In genomic region chr5:181248277-181248676, GRCh38 we compare ENCODE assay signal across 8 cellular contexts. TPM values are rescaled to one million over a fixed set of nuclear protein-coding genes. Genes with fewer than 3 reads are reported as not detected.
A peak's percentile ranks its signal among the peaks of the same experiment; 100 is the strongest.
DNase-seq lines count a peak whose midpoint lies in the region; ATAC-seq, FAIRE-seq and TF ChIP-seq lines count a peak whose summit lies in the region.

No MANE protein-coding gene starts in this region.

- intact Hi-C loops in A673 (cut with micrococcal nuclease; ENCODE audit: unreplicated experiment), result no loop called here

- POLR2A ChIA-PET in A673 (lab: Charles Lee; ENCODE audit: low non-redundant PET), result no interaction called here
- POLR2A ChIA-PET in GM10248 (lab: Yijun Ruan, JAX), result interaction anchor here (1.1 kb wide), 1 partner anchor 13 kb away, joined by 4 read pairs; the partner anchor contains the start of gene TRIM52

- H3K4me3 ChIP-seq in A673 (ENCODE audit: low read depth, low read length, poor library complexity, severe bottlenecking) (peak overlapping the region; percentile 82), choroid plexus epithelial cell (ENCODE audit: low read depth, low read length) (peak overlapping the region; percentile 88)

- H3K36me3 Mint-ChIP-seq in IgD-negative memory B cell, result no peaks in the 10 kb centered on the region
- no peaks in the 10 kb centered on the region for H3K36me3 Mint-ChIP-seq in naive B cell

- H3K27me3 ChIP-seq in A673 (replicated peaks; ENCODE audit: insufficient read depth, low read depth, low read length, poor library complexity), result no peaks in the 10 kb centered on the region

- peak overlapping the region; percentile 92 to 99 (median 95) for H3K4me3 Mint-ChIP-seq in IgD-negative memory B cell
- H3K4me3 Mint-ChIP-seq in naive B cell, result peak overlapping the region; percentile 64 to 99 (median 97)

- H3K27ac Mint-ChIP-seq in IgD-negative memory B cell (peak overlapping the region; percentile 85 to 93 (median 90)), naive B cell (peak overlapping the region in 5 of 6 donors; percentile 70 to 98 (median 92))

- CTCF ChIA-PET in A673 (lab: Charles Lee), result no interaction called here
- CTCF ChIA-PET in GM10248 (lab: Yijun Ruan, JAX), result interaction anchor here (1.2 kb wide), 1 partner anchor 23 kb away, joined by 3 read pairs; no protein-coding TSS in a partner anchor

- H3K27ac ChIP-seq in A673 (ENCODE audit: low read depth, low read length, poor library complexity, severe bottlenecking), result peak overlapping the region; percentile 71

- DNase-seq in A673 (ENCODE audit: low spot score), result no peak
- no peak for DNase-seq in choroid plexus epithelial cell (ENCODE audit: low read depth)
- DNase-seq in naive B cell, result no peak
- no peak for DNase-seq in GM10248 (ENCODE audit: extremely low spot score)
- DNase-seq in H54 (ENCODE audit: insufficient read length, low spot score), result no peak
- no peak for DNase-seq in amygdala (lab: John Stamatoyannopoulos, UW)

- H3K9me3 Mint-ChIP-seq in IgD-negative memory B cell (no peaks in the 10 kb centered on the region), naive B cell (no peaks in the 10 kb centered on the region)

- TF ChIP-seq CTCF in A673 (conservative IDR thresholded peaks at IDR 0.05; ENCODE audit: low read depth, low read length) (no peak), choroid plexus epithelial cell (conservative IDR thresholded peaks at IDR 0.05; ENCODE audit: low read depth, low read length) (no peak), GM10248 (IDR thresholded peaks at IDR 0.05; ENCODE audit: control extremely low read depth, extremely low read depth, low read depth, missing control alignments) (no peak)

- no peaks in the 10 kb centered on the region for H3K27me3 Mint-ChIP-seq in IgD-negative memory B cell
- H3K27me3 Mint-ChIP-seq in naive B cell, result no peaks in the 10 kb centered on the region

- TF ChIP-seq POLR2A in H54 (IDR thresholded peaks at IDR 0.05; ENCODE audit: low read depth, low read length), result no peak

- peaks cover 19% of the 10 kb centered on the region for H3K4me1 ChIP-seq in A673 (ENCODE audit: insufficient read depth, low read length, poor library complexity, severe bottlenecking)

- H3K4me1 Mint-ChIP-seq in IgD-negative memory B cell (peaks cover 34 to 44% (median 36%) of the 10 kb centered on the region in 3 donors), naive B cell (peaks cover 52 to 71% (median 63%) of the 10 kb centered on the region in 3 donors)

- BruUV-seq in A673 (replicated peaks; lab: Mats Ljungman, UMichigan), result no TSS peak

- H3K36me3 ChIP-seq in A673 (ENCODE audit: insufficient read depth, low read length, poor library complexity, severe bottlenecking), result peaks cover 6% of the 10 kb centered on the region

- FAIRE-seq in H54 (lab: Jason Lieb, UNC), result no peak

- no peak for ATAC-seq in naive B cell (ENCODE audit: low read depth in 2 of 2)
- no peak for ATAC-seq in GM21515 (IDR thresholded peaks at IDR 0.05; ENCODE audit: unreplicated experiment)

- H3K9me3 ChIP-seq in A673 (ENCODE audit: low read depth, low read length, poor library complexity, severe bottlenecking), result no peaks in the 10 kb centered on the region

RNA-seq across cellular contexts. Expression of gene RACK1, which starts 4.6 kb away (rescaled TPM):
- total RNA-seq in A673 (2021), result 1,719 and 1,726 TPM in 2 replicates
- polyA plus RNA-seq in IgD-negative memory B cell (2,243 TPM), naive B cell (ENCODE audit: low read depth in 6 of 6) (1,000 to 10,000 TPM; 2,383 to 2,887 (median 2,526) TPM)

RNA-seq across cellular contexts. Expression of gene TRIM52, which starts 12.7 kb away (rescaled TPM):
- total RNA-seq in A673 (2021), result 7.3 and 7.9 TPM in 2 replicates
- 31.6 TPM for polyA plus RNA-seq in IgD-negative memory B cell
- 10 to 100 TPM in 5 of 6 donors, 1 to 10 TPM in 1; 6.4 to 35.1 (median 27.7) TPM for polyA plus RNA-seq in naive B cell (ENCODE audit: low read depth in 6 of 6)

RNA-seq across cellular contexts. Expression of gene TRIM41, which starts 25.2 kb away (rescaled TPM):
- total RNA-seq in A673 (2021), result 24.2 and 24.6 TPM in 2 replicates
- polyA plus RNA-seq in IgD-negative memory B cell (1.3 TPM), naive B cell (ENCODE audit: low read depth in 6 of 6) (1 to 10 TPM in 3 of 6 donors, under 1 TPM in 3; 0.40 to 1.6 (median 1.0) TPM)

RNA-seq across cellular contexts. Expression of gene TRIM7, which starts 43.3 kb away (rescaled TPM):
- total RNA-seq in A673 (2021), result 0.96 TPM in 1 of 2 replicates, not detected in the other
- polyA plus RNA-seq in IgD-negative memory B cell, result 0.71 TPM
- polyA plus RNA-seq in naive B cell (ENCODE audit: low read depth in 6 of 6), result under 1 TPM in 3 of 6 donors, not detected in 3; 0.09 to 0.27 (median 0.24) TPM
